In the genomic region with DNA sequence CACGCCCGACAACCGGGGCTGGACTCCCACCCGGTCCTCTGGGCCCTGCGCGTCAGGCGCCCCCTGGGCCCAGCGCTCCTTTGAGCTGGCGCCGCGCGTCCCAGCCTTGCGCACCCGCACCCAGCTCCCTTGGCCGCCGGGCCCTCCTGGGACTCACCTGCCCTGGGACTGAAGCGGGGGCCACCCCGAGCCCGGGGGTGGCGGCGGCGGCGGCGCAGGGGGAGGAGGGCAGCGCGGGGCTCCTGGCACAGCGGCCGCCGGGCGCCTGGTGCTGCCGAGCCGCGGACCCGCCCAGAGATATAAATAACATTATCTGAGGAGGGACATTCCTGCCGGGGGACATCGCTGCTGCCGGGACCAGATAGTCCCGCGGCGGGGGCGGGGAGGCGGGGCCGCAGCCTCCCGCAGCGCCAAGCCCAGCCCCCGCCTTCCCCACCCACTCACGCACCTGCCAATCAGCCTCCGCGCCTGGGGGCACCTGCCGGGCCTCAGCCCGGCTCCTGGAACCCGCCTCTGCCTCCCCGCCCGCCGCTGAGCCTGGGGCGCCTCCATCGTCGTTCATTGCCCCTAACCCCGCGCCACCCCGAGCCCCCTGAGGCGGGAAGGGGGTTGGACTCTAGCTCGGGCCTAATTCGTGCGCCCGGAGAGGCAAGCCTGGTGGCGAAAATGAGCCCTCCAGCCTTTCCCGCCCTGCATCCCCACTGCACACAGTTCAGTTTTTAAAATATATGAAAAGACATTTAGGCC, we compare ENCODE assay signal across 8 cellular contexts. TPM values are rescaled to one million over a fixed set of nuclear protein-coding genes. Genes with fewer than 3 reads are reported as not detected.
DNase-seq lines count a peak whose midpoint lies in the region; ATAC-seq and TF ChIP-seq lines count a peak whose summit lies in the region.

A gene (minus strand): TSS at position 273 of the 747 bp plus-strand sequence. CDS start 56,813 bp downstream, outside the sequence.

- no peaks in the 10 kb centered on the region for H3K36me3 ChIP-seq in BLaER1
- no peaks in the 10 kb centered on the region for H3K36me3 ChIP-seq in HAP-1 (replicated peaks)
- H3K36me3 ChIP-seq in thyroid gland: no peaks in the 10 kb centered on the region

- H3K9me3 ChIP-seq in BLaER1 (no peaks in the 10 kb centered on the region), HAP-1 (no peaks in the 10 kb centered on the region), thyroid gland (no peaks in the 10 kb centered on the region)

- H3K4me3 ChIP-seq in BLaER1 (peak within 1 kb of the TSS; percentile 75), HAP-1 (peak within 1 kb of the TSS; percentile 57), fibroblast of villous mesenchyme (ENCODE audit: low read depth, low read length) (peak within 1 kb of the TSS; percentile 45), thyroid gland (replicated peaks in 1 of 3) (peak within 1 kb of the TSS; percentile 6 to 55 (median 49))

- no peak for TF ChIP-seq POLR2A in thyroid gland (IDR thresholded peaks at IDR 0.05)

- peaks cover 14% of the 10 kb centered on the region for H3K4me1 Mint-ChIP-seq in activated T-cell treated with anti-CD3 and anti-CD28 coated beads, Interleukin-2, amount 50 U/mL, for 72 hours (ENCODE audit: low read depth)

- peak within 1 kb of the TSS; percentile 57 for H3K9ac ChIP-seq in BLaER1

- no peak for TF ChIP-seq CTCF in fibroblast of villous mesenchyme (IDR thresholded peaks at IDR 0.05; ENCODE audit: insufficient read depth, low read depth, low read length)
- no peak for TF ChIP-seq CTCF in omental fat pad (IDR thresholded peaks at IDR 0.05)
- TF ChIP-seq CTCF in thyroid gland (IDR thresholded peaks at IDR 0.05): peak in 1 of 6 experiments; percentile 14

- 0% methylated on average over 17 of the region's 68 CpGs; no CpG with 5 or more reads in 1 of the 2 donors for WGBS in thyroid gland, 2 donors

- intact Hi-C loops in thyroid gland (cut with DNase I): loop anchor here (10.0 kb wide), 1 partner anchor 205 kb away; no protein-coding TSS in a partner anchor

- H3K36me3 Mint-ChIP-seq in activated T-cell treated with anti-CD3 and anti-CD28 coated beads, Interleukin-2, amount 50 U/mL, for 72 hours (ENCODE audit: insufficient read depth in 2 of 2): no peaks in the 10 kb centered on the region

- H4K20me1 ChIP-seq in BLaER1: no peaks in the 10 kb centered on the region; the same call in 1 of the 2 replicates

- in situ Hi-C loops in HAP-1 (cut with MboI; ENCODE audit: low sequenced_read_pairs): loop anchor here (25.0 kb wide), 1 partner anchor 543 kb away; no protein-coding TSS in a partner anchor

- peak within 1 kb of the TSS; percentile 97 for H3K4me2 ChIP-seq in BLaER1

- peaks cover 6% of the 10 kb centered on the region; the same call in 1 of the 2 replicates for H3K4me1 ChIP-seq in BLaER1
- H3K4me1 ChIP-seq in HAP-1: peaks cover 6% of the 10 kb centered on the region; the same call in 1 of the 2 replicates
- peaks cover 0 to 16% of the 10 kb centered on the region in 2 donors for H3K4me1 ChIP-seq in thyroid gland

- peak; percentile 50 to 86 for DNase-seq in HAP-1 (ENCODE audit: low spot score in 2 of 2)
- DNase-seq in NCI-H774 (lab: John Stamatoyannopoulos, UW): peak; percentile 62
- peak; percentile 73 to 77 for DNase-seq in activated T-cell treated with anti-CD3 and anti-CD28 coated beads, Interleukin-2, amount 50 U/mL, for 72 hours
- no peak for DNase-seq in fibroblast of villous mesenchyme (ENCODE audit: low read depth)
- no peak for DNase-seq in omental fat pad (ENCODE audit: low spot score)
- peak; percentile 35 to 43 for DNase-seq in thyroid gland
- DNase-seq in SKM-1 treated with dmso at 0.1 percent for 144 hours (lab: John Stamatoyannopoulos, UW; ENCODE audit: unreplicated experiment): no peak

- peak; percentile 86 for ATAC-seq in activated T-cell treated with anti-CD3 and anti-CD28 coated beads, Interleukin-2, amount 50 U/mL, for 72 hours (replicated peaks in 1 of 2)
- ATAC-seq in omental fat pad (ENCODE audit: low FRiP score): peak; percentile 80

- no peak within 1 kb of the TSS for H3K27ac Mint-ChIP-seq in activated T-cell treated with anti-CD3 and anti-CD28 coated beads, Interleukin-2, amount 50 U/mL, for 72 hours

- H3K9me3 Mint-ChIP-seq in activated T-cell treated with anti-CD3 and anti-CD28 coated beads, Interleukin-2, amount 50 U/mL, for 72 hours: no peaks in the 10 kb centered on the region

- H3K27me3 ChIP-seq in BLaER1: peaks cover 49% of the 10 kb centered on the region
- H3K27me3 ChIP-seq in HAP-1 (ENCODE audit: low read depth): peaks cover 26% of the 10 kb centered on the region
- no peaks in the 10 kb centered on the region for H3K27me3 ChIP-seq in thyroid gland

- H3K27ac ChIP-seq in BLaER1 (no peak within 1 kb of the TSS), thyroid gland (no peak within 1 kb of the TSS)

- H3K4me3 Mint-ChIP-seq in activated T-cell treated with anti-CD3 and anti-CD28 coated beads, Interleukin-2, amount 50 U/mL, for 72 hours: peak within 1 kb of the TSS; percentile 89 to 91

- H3K27me3 Mint-ChIP-seq in activated T-cell treated with anti-CD3 and anti-CD28 coated beads, Interleukin-2, amount 50 U/mL, for 72 hours (ENCODE audit: low read depth): peaks cover 58% of the 10 kb centered on the region

RNA-seq across cellular contexts. Expression of the gene that starts here (rescaled TPM):
- total RNA-seq in activated T-cell treated with anti-CD3 and anti-CD28 coated beads, Interleukin-2, amount 50 U/mL, for 72 hours: under 1 TPM; 0.23 to 0.70 TPM
- total RNA-seq in fibroblast of villous mesenchyme (under 0.01 TPM in 2 replicates), omental fat pad (1 to 10 TPM; 1.1 to 3.5 (median 1.4) TPM), thyroid gland (1 to 10 TPM in 1 of 4 donors, under 1 TPM in 3; 0.33 to 1.9 (median 0.61) TPM)

Comparison
In these comparisons a context has a peak if more than half of its experiments do, and no peak if none do; other contexts are left out.
1. Peak in DNase-seq and ATAC-seq in activated T-cell treated with anti-CD3 and anti-CD28 coated beads, Interleukin-2, amount 50 U/mL, for 72 hours; RNA of the gene not detected or under 1 TPM.
2. DNase-seq: peak in HAP-1 (2 of 2), NCI-H774 (single experiment) and thyroid gland (2 of 2); none in fibroblast of villous mesenchyme (single experiment), omental fat pad (single experiment) and SKM-1 treated with dmso at 0.1 percent for 144 hours (single experiment).
3. Peak in every context shown above with its lines, with median percentiles within 50 percentile points of each other: H3K4me3 ChIP-seq.